17 cellular contexts compared by ENCODE assay signal in genomic region chr10:124097883-124098282, GRCh38. TPM values are rescaled to one million over a fixed set of nuclear protein-coding genes. Genes with fewer than 3 reads are reported as not detected.
A peak's percentile ranks its signal among the peaks of the same experiment; 100 is the strongest.
DNase-seq lines count a peak whose midpoint lies in the region; ATAC-seq and TF ChIP-seq lines count a peak whose summit lies in the region.
"Had no signal": no experiment of that assay in that cellular context is flagged by ENCODE, and none has a peak within 500 bp of the region (broad histone marks: within the 10 kb centered on the region; RNA-seq: fewer than 3 reads in every experiment).

No MANE protein-coding gene starts in this region.

- CTCF ChIA-PET in activated CD4-positive, alpha-beta memory T cell treated with anti-CD3 and anti-CD28 coated beads, Interleukin-2, amount 10 ng/mL, durations not matched to agents 7 days and 5 days (lab: Charles Lee): no interaction called here

- H3K27ac Mint-ChIP-seq in GM23338 (no peak overlapping the region), type B pancreatic cell (peak overlapping the region; percentile 46)
- H3K27ac Mint-ChIP-seq in activated CD4-positive, alpha-beta memory T cell treated with anti-CD3 and anti-CD28 coated beads, Interleukin-2, amount 10 ng/mL, durations not matched to agents 7 days and 5 days: no peak overlapping the region
- H3K27ac Mint-ChIP-seq: CD4-positive, alpha-beta memory T cell; H9 had no signal

- peaks cover 10% of the 10 kb centered on the region; the same call in 1 of the 2 replicates for H3F3A ChIP-seq in GM23338 (replicated peaks; ENCODE audit: low read depth)

- H3K36me3 ChIP-seq in GM23338 (ENCODE audit: insufficient read depth): no peaks in the 10 kb centered on the region
- H3K36me3 ChIP-seq: BE2C had no signal

- H3K9me3 Mint-ChIP-seq in GM23338: peaks cover 11% of the 10 kb centered on the region
- H3K9me3 Mint-ChIP-seq in type B pancreatic cell: no peaks in the 10 kb centered on the region
- no peaks in the 10 kb centered on the region for H3K9me3 Mint-ChIP-seq in activated CD4-positive, alpha-beta memory T cell treated with anti-CD3 and anti-CD28 coated beads, Interleukin-2, amount 10 ng/mL, durations not matched to agents 7 days and 5 days

- peak; percentile 20 for DNase-seq in NCI-H146 treated with DMSO at 0.1 percent for 48 hours (lab: John Stamatoyannopoulos, UW; ENCODE audit: unreplicated experiment)
- DNase-seq in NCI-H146 (lab: John Stamatoyannopoulos, UW): no peak
- no peak for DNase-seq in GM23338 (ENCODE audit: low spot score)
- DNase-seq in epithelial cell of esophagus (ENCODE audit: low read depth): peak; percentile 72
- DNase-seq in type B pancreatic cell (ENCODE audit: extremely low spot score, unreplicated experiment): no peak
- DNase-seq in activated CD4-positive, alpha-beta memory T cell treated with anti-CD3 and anti-CD28 coated beads, Interleukin-2, amount 10 ng/mL, durations not matched to agents 7 days and 5 days: no peak
- DNase-seq: 8988T; ACHN; BE2C; CD4-positive, alpha-beta memory T cell; DMS79; GOT3; H9 had no signal

- no peaks in the 10 kb centered on the region for H3K9me2 ChIP-seq in GM23338 (ENCODE audit: insufficient read depth)

- POLR2A ChIA-PET in activated CD4-positive, alpha-beta memory T cell treated with anti-CD3 and anti-CD28 coated beads, Interleukin-2, amount 10 ng/mL, durations not matched to agents 7 days and 5 days (lab: Charles Lee): no interaction called here

- H3K36me3 Mint-ChIP-seq in GM23338 (ENCODE audit: low read depth): no peaks in the 10 kb centered on the region
- H3K36me3 Mint-ChIP-seq in type B pancreatic cell: no peaks in the 10 kb centered on the region
- H3K36me3 Mint-ChIP-seq in activated CD4-positive, alpha-beta memory T cell treated with anti-CD3 and anti-CD28 coated beads, Interleukin-2, amount 10 ng/mL, durations not matched to agents 7 days and 5 days (ENCODE audit: low read depth): no peaks in the 10 kb centered on the region
- H3K36me3 Mint-ChIP-seq: CD4-positive, alpha-beta memory T cell had no signal

- TF ChIP-seq CTCF in GM23338 (conservative IDR thresholded peaks at IDR 0.05; ENCODE audit: low read depth in 2 of 2) (no peak), epithelial cell of esophagus (IDR thresholded peaks at IDR 0.05; ENCODE audit: insufficient read depth, low read depth, low read length, missing control alignments) (no peak), type B pancreatic cell (conservative IDR thresholded peaks at IDR 0.05) (no peak)

- peaks cover 25% of the 10 kb centered on the region for H3K27me3 Mint-ChIP-seq in GM23338 (ENCODE audit: insufficient read depth, low read depth, poor library complexity)
- peaks cover 41% of the 10 kb centered on the region for H3K27me3 Mint-ChIP-seq in type B pancreatic cell
- peaks cover 31% of the 10 kb centered on the region for H3K27me3 Mint-ChIP-seq in activated CD4-positive, alpha-beta memory T cell treated with anti-CD3 and anti-CD28 coated beads, Interleukin-2, amount 10 ng/mL, durations not matched to agents 7 days and 5 days
- H3K27me3 Mint-ChIP-seq: IgD-negative memory B cell had no signal

- no peaks in the 10 kb centered on the region for H3K79me2 ChIP-seq in GM23338 (replicated peaks; ENCODE audit: insufficient read depth)

- ATAC-seq in GM23338: no peak
- no peak for ATAC-seq in HG02884 (IDR thresholded peaks at IDR 0.05; ENCODE audit: unreplicated experiment)

- H3K4me1 ChIP-seq in GM23338 (ENCODE audit: insufficient read depth): peaks cover 12% of the 10 kb centered on the region
- H3K4me1 ChIP-seq: BE2C had no signal

- no peak overlapping the region for H3K4me3 Mint-ChIP-seq in GM23338
- no peak overlapping the region for H3K4me3 Mint-ChIP-seq in type B pancreatic cell
- no peak overlapping the region for H3K4me3 Mint-ChIP-seq in activated CD4-positive, alpha-beta memory T cell treated with anti-CD3 and anti-CD28 coated beads, Interleukin-2, amount 10 ng/mL, durations not matched to agents 7 days and 5 days
- H3K4me3 Mint-ChIP-seq: CD4-positive, alpha-beta memory T cell; H9 had no signal

- no peak overlapping the region for H3K27ac ChIP-seq in GM23338 (ENCODE audit: low read depth)
- H3K27ac ChIP-seq: C4-2B had no signal

- H4K20me1 ChIP-seq in GM23338 (replicated peaks; ENCODE audit: insufficient read depth): no peaks in the 10 kb centered on the region

- H3K4me1 Mint-ChIP-seq in GM23338 (peaks cover 14% of the 10 kb centered on the region), type B pancreatic cell (ENCODE audit: unreplicated experiment) (peaks cover 22% of the 10 kb centered on the region)
- no peaks in the 10 kb centered on the region for H3K4me1 Mint-ChIP-seq in activated CD4-positive, alpha-beta memory T cell treated with anti-CD3 and anti-CD28 coated beads, Interleukin-2, amount 10 ng/mL, durations not matched to agents 7 days and 5 days

- no peak overlapping the region for H2AFZ ChIP-seq in GM23338

- H3K4me3 ChIP-seq in GM23338 (no peak overlapping the region), epithelial cell of esophagus (ENCODE audit: low read length) (no peak overlapping the region)

- peaks cover 19% of the 10 kb centered on the region for H3K27me3 ChIP-seq in GM23338 (ENCODE audit: insufficient read depth)

- 0 out of 2 replicates have a peak overlapping the region, but pooled peaks have one; percentile 20 for H3K4me2 ChIP-seq in GM23338

TF ChIP-seq in GM23338, 12 proteins besides CTCF, POLR2A, EP300 and RAD21 (continues in another document):
- TF ChIP-seq EZH2phosphoT487 (IDR thresholded peaks at IDR 0.05; ENCODE audit: unreplicated experiment) (no peak), ZNF114 (CRISPR knock-in tag; IDR thresholded peaks at IDR 0.05) (no peak), ZNF331 (CRISPR knock-in tag; IDR thresholded peaks at IDR 0.05; ENCODE audit: low read depth) (no peak), NANOG (IDR thresholded peaks at IDR 0.05; ENCODE audit: borderline replicate concordance) (no peak), JUNB (IDR thresholded peaks at IDR 0.05; ENCODE audit: unreplicated experiment) (no peak), POLR2AphosphoS5 (IDR thresholded peaks at IDR 0.05; ENCODE audit: low read depth) (no peak), ZNF462 (CRISPR knock-in tag; IDR thresholded peaks at IDR 0.05) (no peak)

RNA-seq across cellular contexts. Expression of gene CHST15, which starts 4.5 kb away (rescaled TPM):
- 10.9 and 11.2 TPM in 2 replicates for total RNA-seq in GM23338 (2014; rRNA removed; shearing (Covaris generic))
- 2.6 and 2.7 TPM in 2 replicates for polyA plus RNA-seq in GM23338 (2016; fragmentation: Nextera tagmentation; extraction: Ambion mirVana)
- 22.9 and 56.2 TPM in 2 replicates for total RNA-seq in type B pancreatic cell (ENCODE audit: low replicate concordance)
- total RNA-seq in activated CD4-positive, alpha-beta memory T cell treated with anti-CD3 and anti-CD28 coated beads, Interleukin-2, amount 10 ng/mL, durations not matched to agents 7 days and 5 days: under 1 TPM; 0.10 to 0.20 TPM
- total RNA-seq: HT-29 had no signal

Comparison
In these comparisons a context has a peak if more than half of its experiments do, and no peak if none do; other contexts are left out.
1. DNase-seq: peak in NCI-H146 treated with DMSO at 0.1 percent for 48 hours (single experiment) and epithelial cell of esophagus (single experiment); none in NCI-H146 (single experiment), GM23338 (single experiment), type B pancreatic cell (single experiment) and activated CD4-positive, alpha-beta memory T cell treated with anti-CD3 and anti-CD28 coated beads, Interleukin-2, amount 10 ng/mL, durations not matched to agents 7 days and 5 days (single experiment).